ENCODE assay signal across 12 cellular contexts in genomic region chr17:54948380-54948779, GRCh38. TPM values are rescaled to one million over a fixed set of nuclear protein-coding genes. Genes with fewer than 3 reads are reported as not detected.
DNase-seq lines count a peak whose midpoint lies in the region; ATAC-seq, FAIRE-seq and TF ChIP-seq lines count a peak whose summit lies in the region.
"Had no signal": no experiment of that assay in that cellular context is flagged by ENCODE, and none has a peak within 500 bp of the region (broad histone marks: within the 10 kb centered on the region; RNA-seq: fewer than 3 reads in every experiment).

No MANE protein-coding gene starts in this region.

- peak overlapping the region; percentile 16; the same call in 1 of the 2 replicates for H3K27ac Mint-ChIP-seq in GM23338
- H3K27ac Mint-ChIP-seq: WTC11 had no signal

- no peaks in the 10 kb centered on the region for H3F3A ChIP-seq in GM23338 (replicated peaks; ENCODE audit: low read depth)
- peaks cover 28% of the 10 kb centered on the region for H3F3A ChIP-seq in PC-9 (ENCODE audit: insufficient read depth, low read depth)
- no peaks in the 10 kb centered on the region for H3F3A ChIP-seq in MM.1S (ENCODE audit: insufficient read depth, low read length)

- peaks cover 65% of the 10 kb centered on the region for H3K36me3 Mint-ChIP-seq in GM23338 (ENCODE audit: low read depth)

- DNase-seq in A549 (ENCODE audit: low read depth in 1 of 2, low spot score in 1 of 2): peak in 1 of 2 experiments; percentile 36
- DNase-seq in GM23338 (ENCODE audit: low spot score): no peak
- peak; percentile 70 to 90 for DNase-seq in PC-9
- DNase-seq in fibroblast of the aortic adventitia (ENCODE audit: low read depth): peak; percentile 51
- no peak for DNase-seq in MM.1S
- no peak for DNase-seq in posterior vena cava (ENCODE audit: low spot score)
- DNase-seq in C1 segment of cervical spinal cord (lab: John Stamatoyannopoulos, UW): no peak
- DNase-seq: NCI-H146 had no signal

- CTCF ChIA-PET in A549 (lab: Yijun Ruan, JAX) (no interaction called here), PC-9 (lab: Charles Lee) (no interaction called here)

- H3K4me1 ChIP-seq in A549 (peaks cover 5% of the 10 kb centered on the region), GM23338 (ENCODE audit: insufficient read depth) (no peaks in the 10 kb centered on the region), PC-9 (replicated peaks; ENCODE audit: insufficient read depth) (peaks cover 29% of the 10 kb centered on the region), MM.1S (ENCODE audit: low read length) (no peaks in the 10 kb centered on the region)

- H3K9me3 ChIP-seq in A549: no peaks in the 10 kb centered on the region
- H3K9me3 ChIP-seq in PC-9 (ENCODE audit: insufficient read depth, low read depth): no peaks in the 10 kb centered on the region; the same call in 1 of the 2 replicates
- no peaks in the 10 kb centered on the region for H3K9me3 ChIP-seq in MM.1S (replicated peaks; ENCODE audit: insufficient read depth, low read length)

- intact Hi-C loops in PC-9 (cut with micrococcal nuclease; ENCODE audit: unreplicated experiment) (no loop called here), posterior vena cava (cut with DNase I) (no loop called here)

- H2AFZ ChIP-seq in GM23338: no peak overlapping the region
- no peak overlapping the region for H2AFZ ChIP-seq in PC-9
- no peak overlapping the region for H2AFZ ChIP-seq in MM.1S (ENCODE audit: low read length)

- H3K4me2 ChIP-seq in A549 (no peak overlapping the region), GM23338 (no peak overlapping the region), PC-9 (no peak overlapping the region; the same call in 1 of the 2 replicates), MM.1S (ENCODE audit: low read depth, low read length) (no peak overlapping the region)

- no peaks in the 10 kb centered on the region for H3K4me1 Mint-ChIP-seq in GM23338
- H3K4me1 Mint-ChIP-seq: WTC11 had no signal

- ATAC-seq in A549 (peak; percentile 18 to 76; a peak in 3 of 6 replicates), GM23338 (no peak), GM19397 (IDR thresholded peaks at IDR 0.05; ENCODE audit: unreplicated experiment) (no peak)
- ATAC-seq: WTC11 had no signal

- H3K27me3 ChIP-seq in GM23338 (ENCODE audit: insufficient read depth) (no peaks in the 10 kb centered on the region), PC-9 (ENCODE audit: insufficient read depth, low read depth) (no peaks in the 10 kb centered on the region), MM.1S (replicated peaks; ENCODE audit: insufficient read depth, low read length) (no peaks in the 10 kb centered on the region)

- TF ChIP-seq POLR2A in A549 (IDR thresholded peaks at IDR 0.05; ENCODE audit: low read length): no peak

- POLR2A ChIA-PET in A549 (lab: Yijun Ruan, JAX) (no interaction called here), PC-9 (lab: Charles Lee; ENCODE audit: unreplicated experiment) (no interaction called here)

- H3K27ac ChIP-seq in A549 (no peak overlapping the region), GM23338 (ENCODE audit: low read depth) (no peak overlapping the region), PC-9 (peak overlapping the region; percentile 63), MM.1S (ENCODE audit: low read length) (no peak overlapping the region)
- H3K27ac ChIP-seq: coronary artery had no signal

- H3K4me3 ChIP-seq in A549 (no peak overlapping the region), GM23338 (no peak overlapping the region), PC-9 (no peak overlapping the region), fibroblast of the aortic adventitia (ENCODE audit: low read depth, low read length) (no peak overlapping the region), MM.1S (ENCODE audit: low read length) (no peak overlapping the region)
- H3K4me3 ChIP-seq: coronary artery had no signal

- H3K79me2 ChIP-seq in GM23338 (replicated peaks; ENCODE audit: insufficient read depth): no peaks in the 10 kb centered on the region
- H3K79me2 ChIP-seq in PC-9 (ENCODE audit: low read depth): no peaks in the 10 kb centered on the region
- H3K79me2 ChIP-seq in MM.1S (ENCODE audit: low read length): no peaks in the 10 kb centered on the region

- WGBS in A549 (ENCODE audit: missing lambda C conversion rate): 56% methylated on average over 5 of the region's 5 CpGs

- TF ChIP-seq EP300 in A549 (IDR thresholded peaks at IDR 0.05): no peak

- no peak overlapping the region for H3K4me3 Mint-ChIP-seq in GM23338
- H3K4me3 Mint-ChIP-seq: WTC11 had no signal

- H4K20me1 ChIP-seq in GM23338 (replicated peaks; ENCODE audit: insufficient read depth): no peaks in the 10 kb centered on the region; the same call in 1 of the 2 replicates
- no peaks in the 10 kb centered on the region for H4K20me1 ChIP-seq in PC-9 (ENCODE audit: insufficient read depth)
- no peaks in the 10 kb centered on the region for H4K20me1 ChIP-seq in MM.1S (ENCODE audit: insufficient read depth, low read length)

- no peaks in the 10 kb centered on the region for H3K27me3 Mint-ChIP-seq in GM23338 (ENCODE audit: insufficient read depth, low read depth, poor library complexity)

- H3K9me2 ChIP-seq in GM23338 (ENCODE audit: insufficient read depth): no peaks in the 10 kb centered on the region
- no peaks in the 10 kb centered on the region for H3K9me2 ChIP-seq in PC-9 (ENCODE audit: insufficient read depth)
- no peaks in the 10 kb centered on the region for H3K9me2 ChIP-seq in MM.1S (replicated peaks; ENCODE audit: insufficient read depth, low read length)

- no peak for FAIRE-seq in A549 (lab: Jason Lieb, UNC)
- FAIRE-seq: D721Med had no signal

- H3K9ac ChIP-seq in MM.1S (ENCODE audit: low read length): no peak overlapping the region

- TF ChIP-seq CTCF in A549 (IDR thresholded peaks at IDR 0.05): no peak
- TF ChIP-seq CTCF in GM23338 (conservative IDR thresholded peaks at IDR 0.05; ENCODE audit: low read depth in 2 of 2): no peak
- TF ChIP-seq CTCF in PC-9 (conservative IDR thresholded peaks at IDR 0.05): no peak
- no peak for TF ChIP-seq CTCF in fibroblast of the aortic adventitia (IDR thresholded peaks at IDR 0.05; ENCODE audit: insufficient read depth, low read length)
- no peak for TF ChIP-seq CTCF in MM.1S (IDR thresholded peaks at IDR 0.05; ENCODE audit: low read length)

- H3K36me3 ChIP-seq in GM23338 (ENCODE audit: insufficient read depth) (peaks cover 24% of the 10 kb centered on the region), PC-9 (ENCODE audit: low read depth) (peaks cover 62% of the 10 kb centered on the region), MM.1S (replicated peaks; ENCODE audit: insufficient read depth, low read length) (no peaks in the 10 kb centered on the region)

- no peak for TF ChIP-seq RAD21 in A549 (conservative IDR thresholded peaks at IDR 0.05 in 1 of 2, IDR thresholded peaks at IDR 0.05 in 1 of 2)

- H3K9me3 Mint-ChIP-seq in GM23338: no peaks in the 10 kb centered on the region
- H3K9me3 Mint-ChIP-seq: WTC11 had no signal

- no TSS peak for BruUV-seq in PC-9 (replicated peaks; lab: Mats Ljungman, UMichigan)

TF ChIP-seq in A549, 52 proteins besides CTCF, POLR2A, EP300 and RAD21 (continues in another document):
- no peak for TF ChIP-seq NFE2L2 (conservative IDR thresholded peaks at IDR 0.05; ENCODE audit: low read length)
- TF ChIP-seq HEYL (CRISPR knock-in tag; IDR thresholded peaks at IDR 0.05): no peak

TF ChIP-seq in GM23338, 12 proteins besides CTCF, POLR2A, EP300 and RAD21 (continues in another document):
- no peak for TF ChIP-seq ZNF114 (CRISPR knock-in tag; IDR thresholded peaks at IDR 0.05)
- no peak for TF ChIP-seq EZH2phosphoT487 (IDR thresholded peaks at IDR 0.05; ENCODE audit: unreplicated experiment)
- TF ChIP-seq EZH2 (IDR thresholded peaks at IDR 0.05; ENCODE audit: low read depth, unreplicated experiment): no peak
- TF ChIP-seq STAT1 (IDR thresholded peaks at IDR 0.05; ENCODE audit: unreplicated experiment): no peak

RNA-seq across cellular contexts. Expression of gene COX11, which starts 20.1 kb away (rescaled TPM):
- polyA plus RNA-seq in A549 (2011; rRNA removed) (77.4 and 95.4 TPM in 2 replicates), A549 (2017; fragmentation: RNase III; extraction: RNeasy Plus Mini Kit Qiagen cat#74134 plus additional on column Dnase treatment) (112 to 121 TPM (median 114 TPM) in 3 replicates), GM23338 (2016; fragmentation: Nextera tagmentation; extraction: Ambion mirVana) (50.5 and 53.7 TPM in 2 replicates)
- 128 and 135 TPM in 2 replicates for polyA plus RNA-seq in A549 (2012; cell fraction: cytosol; rRNA removed)
- 61.3 and 75.9 TPM in 2 replicates for polyA plus RNA-seq in A549 (2012; cell fraction: nucleus; rRNA removed)
- polyA minus RNA-seq in A549 (2011; rRNA and poly(A)+ RNA removed): 64.5 and 70.8 TPM in 2 replicates
- 54.5 and 56.7 TPM in 2 replicates for total RNA-seq in GM23338 (2014; rRNA removed; shearing (Covaris generic))
- total RNA-seq in PC-9 (2021) (54.1 and 58.2 TPM in 2 replicates), fibroblast of the aortic adventitia (ENCODE audit: low replicate concordance) (14.2 and 37.8 TPM in 2 replicates), posterior vena cava (10 to 100 TPM; 46.1 to 48.8 TPM)

RNA-seq across cellular contexts. Expression of gene STXBP4, which starts 20.2 kb away (rescaled TPM):
- polyA plus RNA-seq in A549 (2011; rRNA removed): 13.1 and 16.0 TPM in 2 replicates
- 2.0 and 2.3 TPM in 2 replicates for polyA plus RNA-seq in A549 (2012; cell fraction: cytosol; rRNA removed)
- 1.9 and 2.3 TPM in 2 replicates for polyA plus RNA-seq in A549 (2012; cell fraction: nucleus; rRNA removed)
- 8.1 to 9.0 TPM (median 8.7 TPM) in 3 replicates for polyA plus RNA-seq in A549 (2017; fragmentation: RNase III; extraction: RNeasy Plus Mini Kit Qiagen cat#74134 plus additional on column Dnase treatment)
- 14.3 and 19.6 TPM in 2 replicates for polyA minus RNA-seq in A549 (2011; rRNA and poly(A)+ RNA removed)
- 45.4 and 52.1 TPM in 2 replicates for total RNA-seq in GM23338 (2014; rRNA removed; shearing (Covaris generic))
- polyA plus RNA-seq in GM23338 (2016; fragmentation: Nextera tagmentation; extraction: Ambion mirVana): 25.0 and 26.4 TPM in 2 replicates
- total RNA-seq in PC-9 (2021): 6.2 and 12.0 TPM in 2 replicates
- 22.7 and 32.0 TPM in 2 replicates for total RNA-seq in fibroblast of the aortic adventitia (ENCODE audit: low replicate concordance)
- total RNA-seq in posterior vena cava: 10 to 100 TPM; 18.3 to 20.8 TPM

RNA-seq across cellular contexts. Expression of gene TOM1L1, which starts 47.7 kb away (rescaled TPM):
- polyA plus RNA-seq in A549 (2011; rRNA removed): 111 and 117 TPM in 2 replicates
- polyA plus RNA-seq in A549 (2012; cell fraction: cytosol; rRNA removed): 32.5 and 35.8 TPM in 2 replicates
- polyA plus RNA-seq in A549 (2012; cell fraction: nucleus; rRNA removed): 14.3 and 17.7 TPM in 2 replicates
- 53.4 to 58.5 TPM (median 56.2 TPM) in 3 replicates for polyA plus RNA-seq in A549 (2017; fragmentation: RNase III; extraction: RNeasy Plus Mini Kit Qiagen cat#74134 plus additional on column Dnase treatment)
- 43.7 and 49.8 TPM in 2 replicates for polyA minus RNA-seq in A549 (2011; rRNA and poly(A)+ RNA removed)
- 58.0 and 68.0 TPM in 2 replicates for total RNA-seq in GM23338 (2014; rRNA removed; shearing (Covaris generic))
- polyA plus RNA-seq in GM23338 (2016; fragmentation: Nextera tagmentation; extraction: Ambion mirVana): 39.4 and 46.8 TPM in 2 replicates
- total RNA-seq in PC-9 (2021): 41.5 and 46.8 TPM in 2 replicates
- total RNA-seq in fibroblast of the aortic adventitia (ENCODE audit: low replicate concordance): 3.8 and 5.8 TPM in 2 replicates
- 1 to 10 TPM; 4.2 to 4.7 TPM for total RNA-seq in posterior vena cava

Comparison
In these comparisons a context has a peak if more than half of its experiments do, and no peak if none do; other contexts are left out.
1. ATAC-seq: peak in A549 (2 of 2); none in GM23338 (single experiment) and GM19397 (single experiment).
2. DNase-seq: peak in PC-9 (2 of 2) and fibroblast of the aortic adventitia (single experiment); none in GM23338 (single experiment), MM.1S (single experiment), posterior vena cava (single experiment) and C1 segment of cervical spinal cord (0 of 14).